ENCODE assay signal across 1 cellular context in genomic region chr19:12793290-12794195, GRCh38.
TF ChIP-seq lines count a peak whose summit lies in the region.

No MANE protein-coding gene starts in this region.

TF ChIP-seq in SK-N-SH, 30 proteins besides CTCF, POLR2A, EP300 and RAD21 (continued from another document):
- TF ChIP-seq REST (IDR thresholded peaks at IDR 0.05; ENCODE audit: low read depth, low read length) (0 out of 2 replicates have a peak, but pooled peaks have one; percentile 24), TAF1 (IDR thresholded peaks at IDR 0.05; ENCODE audit: borderline replicate concordance, low read depth, low read length) (peak; percentile 62; the same call in 1 of the 2 replicates), FOXM1 (IDR thresholded peaks at IDR 0.05; ENCODE audit: low read depth) (0 out of 2 replicates have a peak, but pooled peaks have one; percentile 20), TCF12 (IDR thresholded peaks at IDR 0.05) (no peak), USF1 (IDR thresholded peaks at IDR 0.05; ENCODE audit: borderline replicate concordance, low read depth) (0 out of 2 replicates have a peak, but pooled peaks have one; percentile 54), ELF1 (IDR thresholded peaks at IDR 0.05) (peak; percentile 34; the same call in 1 of the 2 replicates), JUND (IDR thresholded peaks at IDR 0.05) (peak; percentile 44; the same call in 1 of the 2 replicates), NFIC (IDR thresholded peaks at IDR 0.05; ENCODE audit: borderline replicate concordance) (no peak; the same call in 1 of the 2 replicates), POLR2AphosphoS5 (IDR thresholded peaks at IDR 0.05; ENCODE audit: low read depth, low read length) (peak; percentile 69), GABPA (IDR thresholded peaks at IDR 0.05; ENCODE audit: low read depth) (no peak), RCOR1 (IDR thresholded peaks at IDR 0.05; ENCODE audit: low read length) (no peak), IRF3 (IDR thresholded peaks at IDR 0.05; ENCODE audit: low read depth, low read length) (no peak), NRF1 (IDR thresholded peaks at IDR 0.05; ENCODE audit: low read depth, low read length) (peak; percentile 73), USF2 (IDR thresholded peaks at IDR 0.05; ENCODE audit: borderline replicate concordance, low read depth, low read length) (no peak), MEF2A (IDR thresholded peaks at IDR 0.05; ENCODE audit: borderline replicate concordance, low read depth) (no peak; the same call in 1 of the 2 replicates), ZBTB33 (IDR thresholded peaks at IDR 0.05; ENCODE audit: borderline replicate concordance, low read depth) (no peak), TEAD4 (IDR thresholded peaks at IDR 0.05; ENCODE audit: borderline replicate concordance, insufficient read depth) (peak; percentile 21; the same call in 1 of the 2 replicates)
